ENCODE assay signal across 35 cellular contexts in genomic region chr5:112401924-112402323, GRCh38. TPM values are rescaled to one million over a fixed set of nuclear protein-coding genes. Genes with fewer than 3 reads are reported as not detected.
"Had no signal": no experiment of that assay in that cellular context is flagged by ENCODE, and none has a peak within 500 bp of the region (broad histone marks: within the 10 kb centered on the region; RNA-seq: fewer than 3 reads in every experiment).

No MANE protein-coding gene starts in this region.

- H3K9me3 ChIP-seq: adrenal gland, body of pancreas, breast epithelium had no signal

- H3K27ac Mint-ChIP-seq: activated B cell treated with CpG ODN at 0.5 μM for 24 hours; activated CD4-positive, alpha-beta memory T cell treated with anti-CD3 and anti-CD28 coated beads for 36 hours; activated CD4-positive, alpha-beta T cell treated with anti-CD3 and anti-CD28 coated beads, Interleukin-2, amount 10 ng/mL, durations not matched to agents 24 days and 14 days; activated CD8-positive, alpha-beta T cell treated with anti-CD3 and anti-CD28 coated beads for 36 hours; activated naive CD4-positive, alpha-beta T cell treated with anti-CD3 and anti-CD28 coated beads for 36 hours; activated naive CD4-positive, alpha-beta T cell treated with anti-CD3 and anti-CD28 coated beads, Interleukin-2, amount 50 U/mL, for 72 hours; activated naive CD8-positive, alpha-beta T cell treated with anti-CD3 and anti-CD28 coated beads for 36 hours; activated T-cell treated with anti-CD3 and anti-CD28 coated beads, Interleukin-2, amount 50 U/mL, for 72 hours; activated T-helper 1 cell treated with anti-CD3 and anti-CD28 coated beads, Interleukin-12 subunit alpha, Interleukin-12 subunit beta, Interleukin-2, Interleukin-4 antibody, amounts not matched to agents 30 ng/mL and 10 ng/mL and 1 ng/mL, durations not matched to agents 14 hours and 24 hours and 36 hours; activated T-helper 17 cell treated with anti-CD3 and anti-CD28 coated beads, Interleukin-2, amount 50 U/mL, for 72 hours; T-helper 1 cell treated with Interleukin-12 subunit alpha and Interleukin-12 subunit beta and Interleukin-4 antibody, amounts not matched to agents 30 μg/mL and 1 μg/mL, for 36 hours; T-helper 2 cell treated with Interferon-gamma antibody and Interleukin-4, amounts not matched to agents 5 μg/mL and 100 μg/mL, for 36 hours had no signal

- H3K4me1 ChIP-seq: body of pancreas, breast epithelium had no signal

- H3K27me3 ChIP-seq: adrenal gland, body of pancreas, brain microvascular endothelial cell, breast epithelium had no signal

- H3K4me1 Mint-ChIP-seq: activated CD4-positive, alpha-beta T cell treated with anti-CD3 and anti-CD28 coated beads, Interleukin-2, amount 10 ng/mL, durations not matched to agents 24 days and 14 days; activated naive CD8-positive, alpha-beta T cell treated with anti-CD3 and anti-CD28 coated beads for 36 hours; activated T-helper 17 cell treated with anti-CD3 and anti-CD28 coated beads, Interleukin-2, amount 50 U/mL, for 72 hours had no signal

- H3K9me3 Mint-ChIP-seq: activated B cell treated with CpG ODN at 0.5 μM for 24 hours; activated CD4-positive, alpha-beta memory T cell treated with anti-CD3 and anti-CD28 coated beads for 36 hours; activated CD4-positive, alpha-beta T cell treated with anti-CD3 and anti-CD28 coated beads, Interleukin-2, amount 10 ng/mL, durations not matched to agents 24 days and 14 days; activated CD8-positive, alpha-beta T cell treated with anti-CD3 and anti-CD28 coated beads for 36 hours; activated naive CD4-positive, alpha-beta T cell treated with anti-CD3 and anti-CD28 coated beads for 36 hours; activated naive CD8-positive, alpha-beta T cell treated with anti-CD3 and anti-CD28 coated beads for 36 hours; activated T-cell treated with anti-CD3 and anti-CD28 coated beads, Interleukin-2, amount 50 U/mL, for 4 hours; activated T-helper 1 cell treated with anti-CD3 and anti-CD28 coated beads, Interleukin-12 subunit alpha, Interleukin-12 subunit beta, Interleukin-2, Interleukin-4 antibody, amounts not matched to agents 30 ng/mL and 10 ng/mL and 1 ng/mL, durations not matched to agents 14 hours and 24 hours and 36 hours; activated T-helper 17 cell treated with anti-CD3 and anti-CD28 coated beads, Interleukin-2, amount 50 U/mL, for 72 hours; T-helper 1 cell treated with Interleukin-12 subunit alpha and Interleukin-12 subunit beta and Interleukin-4 antibody, amounts not matched to agents 30 μg/mL and 1 μg/mL, for 36 hours; T-helper 2 cell treated with Interferon-gamma antibody and Interleukin-4, amounts not matched to agents 5 μg/mL and 100 μg/mL, for 36 hours had no signal

- H3K4me3 Mint-ChIP-seq: activated B cell treated with CpG ODN at 0.5 μM for 24 hours; activated CD4-positive, alpha-beta memory T cell treated with anti-CD3 and anti-CD28 coated beads for 36 hours; activated CD4-positive, alpha-beta T cell treated with anti-CD3 and anti-CD28 coated beads, Interleukin-2, amount 10 ng/mL, durations not matched to agents 24 days and 14 days; activated CD8-positive, alpha-beta T cell treated with anti-CD3 and anti-CD28 coated beads for 36 hours; activated naive CD4-positive, alpha-beta T cell treated with anti-CD3 and anti-CD28 coated beads for 36 hours; activated naive CD8-positive, alpha-beta T cell treated with anti-CD3 and anti-CD28 coated beads for 36 hours; activated T-cell treated with anti-CD3 and anti-CD28 coated beads, Interleukin-2, amount 50 U/mL, for 4 hours; activated T-cell treated with anti-CD3 and anti-CD28 coated beads, Interleukin-2, amount 50 U/mL, for 72 hours; activated T-helper 1 cell treated with anti-CD3 and anti-CD28 coated beads, Interleukin-12 subunit alpha, Interleukin-12 subunit beta, Interleukin-2, Interleukin-4 antibody, amounts not matched to agents 30 ng/mL and 10 ng/mL and 1 ng/mL, durations not matched to agents 14 hours and 24 hours and 36 hours; activated T-helper 17 cell treated with anti-CD3 and anti-CD28 coated beads, Interleukin-2, amount 50 U/mL, for 72 hours; T-helper 1 cell treated with Interleukin-12 subunit alpha and Interleukin-12 subunit beta and Interleukin-4 antibody, amounts not matched to agents 30 μg/mL and 1 μg/mL, for 36 hours; T-helper 2 cell treated with Interferon-gamma antibody and Interleukin-4, amounts not matched to agents 5 μg/mL and 100 μg/mL, for 36 hours had no signal

- H3K4me3 ChIP-seq: adrenal gland, body of pancreas, breast epithelium had no signal

- DNase-seq: activated B cell treated with CpG ODN at 0.5 μM for 24 hours; activated CD4-positive, alpha-beta memory T cell treated with anti-CD3 and anti-CD28 coated beads for 36 hours; activated CD4-positive, alpha-beta T cell treated with anti-CD3 and anti-CD28 coated beads for 4 hours; activated CD4-positive, alpha-beta T cell treated with anti-CD3 and anti-CD28 coated beads, Interleukin-2, amount 10 ng/mL, durations not matched to agents 24 days and 14 days; activated CD4-positive, alpha-beta T cell treated with anti-CD3 and anti-CD28 coated beads, Interleukin-2, amount 50 U/mL, for 1 hour; activated CD4-positive, alpha-beta T cell treated with anti-CD3 and anti-CD28 coated beads, Interleukin-2, amount 50 U/mL, for 4 hours; activated CD4-positive, CD25-positive, alpha-beta regulatory T cell treated with anti-CD3 and anti-CD28 coated beads, Interleukin-2, amount 50 U/mL, for 72 hours; activated CD8-positive, alpha-beta memory T cell treated with anti-CD3 and anti-CD28 coated beads, Interleukin-2, amount 50 U/mL, for 4 hours; activated CD8-positive, alpha-beta T cell treated with anti-CD3 and anti-CD28 coated beads for 36 hours; activated effector memory CD4-positive, alpha-beta T cell treated with anti-CD3 and anti-CD28 coated beads, Interleukin-2, amount 50 U/mL, for 16 hours; activated gamma-delta T cell treated with Interleukin-2 at 50 U/mL for 16 hours; activated naive CD4-positive, alpha-beta T cell; activated naive CD4-positive, alpha-beta T cell treated with anti-CD3 and anti-CD28 coated beads for 36 hours; activated naive CD4-positive, alpha-beta T cell treated with anti-CD3 and anti-CD28 coated beads, Interleukin-2, amount 50 U/mL, for 16 hours; activated naive CD8-positive, alpha-beta T cell treated with anti-CD3 and anti-CD28 coated beads for 36 hours; activated T-cell treated with anti-CD3 and anti-CD28 coated beads for 4 hours; activated T-cell treated with anti-CD3 and anti-CD28 coated beads, Interleukin-2, amount 50 U/mL, for 1 hour; activated T-cell treated with anti-CD3 and anti-CD28 coated beads, Interleukin-2, amount 50 U/mL, for 4 hours; activated T-cell treated with anti-CD3 and anti-CD28 coated beads, Interleukin-2, amount 50 U/mL, for 72 hours; adrenal gland; amniotic stem cell; aorta; body of pancreas; brain microvascular endothelial cell; central memory CD4-positive, alpha-beta T cell; T-helper 1 cell; T-helper 2 cell; T-helper 9 cell; WERI-Rb-1 had no signal

- H3K27ac ChIP-seq: adrenal gland, body of pancreas, brain microvascular endothelial cell, breast epithelium, WERI-Rb-1 had no signal

- H3K36me3 Mint-ChIP-seq: activated CD4-positive, alpha-beta memory T cell treated with anti-CD3 and anti-CD28 coated beads for 36 hours; activated naive CD4-positive, alpha-beta T cell treated with anti-CD3 and anti-CD28 coated beads, Interleukin-2, amount 50 U/mL, for 72 hours; activated naive CD8-positive, alpha-beta T cell treated with anti-CD3 and anti-CD28 coated beads for 36 hours had no signal

- H3K36me3 ChIP-seq: adrenal gland, brain microvascular endothelial cell, breast epithelium, WERI-Rb-1 had no signal

RNA-seq across cellular contexts. Expression of gene EPB41L4A, which starts 17.2 kb away (rescaled TPM):
- total RNA-seq: activated CD4-positive, alpha-beta T cell treated with anti-CD3 and anti-CD28 coated beads, Interleukin-2, amount 10 ng/mL, durations not matched to agents 24 days and 14 days; activated naive CD4-positive, alpha-beta T cell treated with anti-CD3 and anti-CD28 coated beads for 36 hours; activated T-helper 1 cell treated with anti-CD3 and anti-CD28 coated beads, Interleukin-12 subunit alpha, Interleukin-12 subunit beta, Interleukin-2, Interleukin-4 antibody, amounts not matched to agents 30 ng/mL and 10 ng/mL and 1 ng/mL, durations not matched to agents 14 hours and 24 hours and 36 hours had no signal
